8 cellular contexts compared by ENCODE assay signal in genomic region chr14:104827173-104828055, GRCh38. TPM values are rescaled to one million over a fixed set of nuclear protein-coding genes. Genes with fewer than 3 reads are reported as not detected.
A peak's percentile ranks its signal among the peaks of the same experiment; 100 is the strongest.
DNase-seq lines count a peak whose midpoint lies in the region; ATAC-seq and TF ChIP-seq lines count a peak whose summit lies in the region.

No MANE protein-coding gene starts in this region.

- no peaks in the 10 kb centered on the region for H4K20me1 ChIP-seq in PC-9 (ENCODE audit: insufficient read depth)

- H3K27me3 ChIP-seq in CD4-positive, CD25-positive, alpha-beta regulatory T cell (ENCODE audit: control insufficient read depth, insufficient read depth, low read length): peaks cover 7% of the 10 kb centered on the region
- no peaks in the 10 kb centered on the region for H3K27me3 ChIP-seq in PC-9 (ENCODE audit: insufficient read depth, low read depth)
- peaks cover 0 to 17% (median 0%) of the 10 kb centered on the region in 9 donors for H3K27me3 ChIP-seq in heart left ventricle
- H3K27me3 ChIP-seq in rectal smooth muscle tissue (ENCODE audit: control insufficient read depth, insufficient read depth, low read length): no peaks in the 10 kb centered on the region

- no peak for TF ChIP-seq POLR2A in heart left ventricle (IDR thresholded peaks at IDR 0.05)

- TF ChIP-seq CTCF in PC-9 (conservative IDR thresholded peaks at IDR 0.05): peak; percentile 53
- peak in 9 of 12 donors; percentile 8 to 50 (median 28) for TF ChIP-seq CTCF in heart left ventricle (IDR thresholded peaks at IDR 0.05)

- peaks cover 19% of the 10 kb centered on the region for H3K4me1 ChIP-seq in CD4-positive, CD25-positive, alpha-beta regulatory T cell (ENCODE audit: control insufficient read depth, insufficient read depth, low read length, poor library complexity, severe bottlenecking)
- 0 out of 2 replicates have a peak, but pooled peaks cover 7% of the 10 kb centered on the region for H3K4me1 ChIP-seq in PC-9 (replicated peaks; ENCODE audit: insufficient read depth)
- H3K4me1 ChIP-seq in heart left ventricle: peaks cover 0 to 22% (median 18%) of the 10 kb centered on the region in 12 donors
- peaks cover 3% of the 10 kb centered on the region for H3K4me1 ChIP-seq in rectal smooth muscle tissue (ENCODE audit: control insufficient read depth, insufficient read depth, low read length)

- H3K4me2 ChIP-seq in PC-9: peak overlapping the region; percentile 60

- DNase-seq in CD4-positive, CD25-positive, alpha-beta regulatory T cell: peak; percentile 48 to 60 (median 52)
- DNase-seq in PC-9 (peak in 1 of 2 experiments; percentile 29), heart left ventricle (peak in 3 of 5 donors; percentile 39 to 45 (median 43))
- peak; percentile 66 for DNase-seq in activated naive CD4-positive, alpha-beta T cell treated with Interleukin-2 at 50 U/mL for 16 hours

- peak; percentile 49 to 51 for ATAC-seq in CD4-positive, CD25-positive, alpha-beta regulatory T cell (ENCODE audit: low read depth in 2 of 2)
- peak; percentile 41 for ATAC-seq in HG03175 (IDR thresholded peaks at IDR 0.05; ENCODE audit: unreplicated experiment)
- peak; percentile 19 to 58 (median 35) for ATAC-seq in heart left ventricle
- ATAC-seq in HG03571 (IDR thresholded peaks at IDR 0.05; ENCODE audit: unreplicated experiment): no peak
- ATAC-seq in HG03469 (IDR thresholded peaks at IDR 0.05; ENCODE audit: unreplicated experiment): no peak

- POLR2A ChIA-PET in PC-9 (lab: Charles Lee; ENCODE audit: unreplicated experiment): no interaction called here

- H3K4me1 Mint-ChIP-seq in CD4-positive, CD25-positive, alpha-beta regulatory T cell: peaks cover 2 to 28% (median 9%) of the 10 kb centered on the region in 4 donors

- no peak overlapping the region for H2AFZ ChIP-seq in PC-9

- intact Hi-C loops in PC-9 (cut with micrococcal nuclease; ENCODE audit: unreplicated experiment): no loop called here
- intact Hi-C loops in heart left ventricle (cut with DNase I): loop anchor here in 2 of 10 donors (2.0 kb wide), 1 partner anchor 59 kb away; no protein-coding TSS in a partner anchor

- no peak overlapping the region for H3K9ac ChIP-seq in rectal smooth muscle tissue (ENCODE audit: low read length)

- H3K36me3 Mint-ChIP-seq in CD4-positive, CD25-positive, alpha-beta regulatory T cell: no peaks in the 10 kb centered on the region

- no peak overlapping the region for H3K4me3 ChIP-seq in CD4-positive, CD25-positive, alpha-beta regulatory T cell (ENCODE audit: low read depth, low read length)
- no peak overlapping the region; the same call in 1 of the 2 replicates for H3K4me3 ChIP-seq in PC-9
- peak overlapping the region; percentile 20 to 76 (median 68) for H3K4me3 ChIP-seq in heart left ventricle
- peak overlapping the region; percentile 55 for H3K4me3 ChIP-seq in rectal smooth muscle tissue (ENCODE audit: low read length)

- CTCF ChIA-PET in PC-9 (lab: Charles Lee): interaction anchor here (0.6 to 1.6 kb wide), 2 partner anchors 59 to 481 kb away, joined by 5 to 7 read pairs; no protein-coding TSS in a partner anchor

- no peaks in the 10 kb centered on the region for H3K9me2 ChIP-seq in PC-9 (ENCODE audit: insufficient read depth)

- H3K27me3 Mint-ChIP-seq in CD4-positive, CD25-positive, alpha-beta regulatory T cell: peaks cover 23% of the 10 kb centered on the region

- H3K79me2 ChIP-seq in PC-9 (ENCODE audit: low read depth): no peaks in the 10 kb centered on the region

- BruUV-seq in PC-9 (replicated peaks; lab: Mats Ljungman, UMichigan): no TSS peak

- H3K36me3 ChIP-seq in CD4-positive, CD25-positive, alpha-beta regulatory T cell (ENCODE audit: control insufficient read depth, insufficient read depth, low read length): no peaks in the 10 kb centered on the region
- no peaks in the 10 kb centered on the region for H3K36me3 ChIP-seq in PC-9 (ENCODE audit: low read depth)
- no peaks in the 10 kb centered on the region for H3K36me3 ChIP-seq in heart left ventricle
- H3K36me3 ChIP-seq in rectal smooth muscle tissue (ENCODE audit: control insufficient read depth, insufficient read depth, low read length): no peaks in the 10 kb centered on the region

- WGBS in heart left ventricle, 4 donors: 7 to 11% (median 9%) methylated on average over 35 to 39 of the region's 39 CpGs

- H3K9me3 ChIP-seq in CD4-positive, CD25-positive, alpha-beta regulatory T cell (ENCODE audit: control insufficient read depth in 2 of 2, low read length in 2 of 2): no peaks in the 10 kb centered on the region
- H3K9me3 ChIP-seq in PC-9 (ENCODE audit: insufficient read depth, low read depth) (no peaks in the 10 kb centered on the region), heart left ventricle (no peaks in the 10 kb centered on the region)

- no peaks in the 10 kb centered on the region; the same call in 1 of the 2 replicates for H3F3A ChIP-seq in PC-9 (ENCODE audit: insufficient read depth, low read depth)

- peaks cover 0 to 5% (median 0%) of the 10 kb centered on the region in 7 donors for H3K9me3 Mint-ChIP-seq in CD4-positive, CD25-positive, alpha-beta regulatory T cell

- no peak overlapping the region for H3K27ac ChIP-seq in CD4-positive, CD25-positive, alpha-beta regulatory T cell (ENCODE audit: insufficient read depth, low read length, poor library complexity, severe bottlenecking)
- no peak overlapping the region for H3K27ac ChIP-seq in PC-9
- peak overlapping the region in 1 of 12 donors; percentile 19 for H3K27ac ChIP-seq in heart left ventricle
- H3K27ac ChIP-seq in rectal smooth muscle tissue (ENCODE audit: low read depth, low read length): no peak overlapping the region

- peak overlapping the region; percentile 75 to 91 (median 82) for H3K4me3 Mint-ChIP-seq in CD4-positive, CD25-positive, alpha-beta regulatory T cell

- peak overlapping the region in 2 of 3 donors; percentile 17 to 76 for H3K27ac Mint-ChIP-seq in CD4-positive, CD25-positive, alpha-beta regulatory T cell

RNA-seq across cellular contexts. Expression of gene ZBTB42, which starts 26.5 kb away (rescaled TPM):
- total RNA-seq in CD4-positive, CD25-positive, alpha-beta regulatory T cell: 3.6 TPM
- 1 to 10 TPM; 1.3 to 2.1 (median 1.9) TPM for polyA plus RNA-seq in CD4-positive, CD25-positive, alpha-beta regulatory T cell
- total RNA-seq in PC-9 (2021) (4.2 and 6.1 TPM in 2 replicates), heart left ventricle (10 to 100 TPM in 3 of 9 donors, 1 to 10 TPM in 6; 4.9 to 12.9 (median 7.4) TPM)
- 10 to 100 TPM in 1 of 2 donors, 1 to 10 TPM in 1; 4.2 to 12.3 TPM for polyA plus RNA-seq in heart left ventricle

RNA-seq across cellular contexts. Expression of gene AKT1, which starts 31.9 kb away (rescaled TPM):
- 86.0 TPM for total RNA-seq in CD4-positive, CD25-positive, alpha-beta regulatory T cell
- 10 to 100 TPM in 2 of 4 donors, 1 to 10 TPM in 2; 6.3 to 19.8 (median 12.4) TPM for polyA plus RNA-seq in CD4-positive, CD25-positive, alpha-beta regulatory T cell
- 107 and 144 TPM in 2 replicates for total RNA-seq in PC-9 (2021)
- total RNA-seq in heart left ventricle: 100 to 1,000 TPM; 115 to 173 (median 143) TPM
- polyA plus RNA-seq in heart left ventricle: 100 to 1,000 TPM; 108 to 129 TPM

RNA-seq across cellular contexts. Expression of gene CEP170B, which starts 37.7 kb away (rescaled TPM):
- total RNA-seq in CD4-positive, CD25-positive, alpha-beta regulatory T cell: 3.1 TPM
- under 1 TPM in 1 of 4 donors, not detected in 3; 0.03 TPM for polyA plus RNA-seq in CD4-positive, CD25-positive, alpha-beta regulatory T cell
- total RNA-seq in PC-9 (2021): 25.7 and 26.4 TPM in 2 replicates
- 10 to 100 TPM in 8 of 9 donors, 1 to 10 TPM in 1; 9.1 to 21.9 (median 12.5) TPM for total RNA-seq in heart left ventricle
- polyA plus RNA-seq in heart left ventricle: 10 to 100 TPM in 1 of 2 donors, 1 to 10 TPM in 1; 7.5 to 17.9 TPM

Comparison
In these comparisons a context has a peak if more than half of its experiments do, and no peak if none do; other contexts are left out.
1. ATAC-seq: peak in CD4-positive, CD25-positive, alpha-beta regulatory T cell (2 of 2), HG03175 (single experiment) and heart left ventricle (4 of 4); none in HG03571 (single experiment) and HG03469 (single experiment).
2. H3K4me3 ChIP-seq: peak in heart left ventricle (12 of 12) and rectal smooth muscle tissue (single experiment); none in CD4-positive, CD25-positive, alpha-beta regulatory T cell (single experiment) and PC-9 (single experiment).